In the genomic region with DNA sequence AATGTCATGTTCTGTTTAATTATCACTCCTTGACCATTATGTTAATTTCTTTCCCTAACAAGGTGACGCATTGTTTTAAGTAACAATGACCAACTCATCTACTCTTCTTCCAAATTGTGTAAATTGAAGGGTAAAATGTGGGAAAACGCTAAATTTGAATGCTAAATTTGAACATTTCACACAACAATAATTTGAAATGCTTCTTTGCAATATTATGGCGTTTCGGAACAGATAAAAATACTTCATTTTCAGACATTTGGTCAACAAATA, we compare ENCODE assay signal across 8 cellular contexts. TPM values are rescaled to one million over a fixed set of nuclear protein-coding genes. Genes with fewer than 3 reads are reported as not detected.
A peak's percentile ranks its signal among the peaks of the same experiment; 100 is the strongest.
DNase-seq lines count a peak whose midpoint lies in the region; ATAC-seq and TF ChIP-seq lines count a peak whose summit lies in the region.

No MANE protein-coding gene starts in this region.

- DNase-seq in HCT116 (ENCODE audit: low read depth, low spot score): no peak
- DNase-seq in activated CD4-positive, alpha-beta memory T cell treated with anti-CD3 and anti-CD28 coated beads for 36 hours: no peak
- DNase-seq in hepatocyte (ENCODE audit: low spot score): no peak
- DNase-seq in stimulated activated effector memory CD8-positive, alpha-beta T cell treated with anti-CD3 and anti-CD28 coated beads, Interleukin-12 subunit alpha, Interleukin-12 subunit beta, amount 100 ng/mL, for 72 hours (ENCODE audit: low spot score in 2 of 2): no peak

- H3K9me3 Mint-ChIP-seq in activated CD4-positive, alpha-beta memory T cell treated with anti-CD3 and anti-CD28 coated beads for 36 hours: no peaks in the 10 kb centered on the region
- H3K9me3 Mint-ChIP-seq in stimulated activated effector memory CD8-positive, alpha-beta T cell treated with anti-CD3 and anti-CD28 coated beads, Interleukin-12 subunit alpha, Interleukin-12 subunit beta, amount 100 ng/mL, for 72 hours: no peaks in the 10 kb centered on the region

- H4K20me1 ChIP-seq in HCT116 (ENCODE audit: insufficient read depth): no peaks in the 10 kb centered on the region
- no peaks in the 10 kb centered on the region for H4K20me1 ChIP-seq in hepatocyte (ENCODE audit: insufficient read depth, poor library complexity, severe bottlenecking)

- H3K9ac ChIP-seq in HCT116 (ENCODE audit: low read length): peak overlapping the region; percentile 91

- RAD21 ChIA-PET in HCT116 (lab: Charles Lee; ENCODE audit: low non-redundant PET in 1 of 2, low total read pairs in 2 of 2, uncharacterized antibody in 2 of 2, unreplicated experiment in 2 of 2): no interaction called here

- intact Hi-C loops in HCT116 (cut with micrococcal nuclease): loop anchor here (10.0 kb wide), 2 partner anchors 210 to 250 kb away; partner anchors contain the start of gene XRCC2
- intact Hi-C loops in activated CD4-positive, alpha-beta memory T cell treated with anti-CD3 and anti-CD28 coated beads for 36 hours (cut with micrococcal nuclease): no loop called here

- TF ChIP-seq POLR2A in HCT116 (IDR thresholded peaks at IDR 0.05; ENCODE audit: borderline replicate concordance, extremely low read depth, insufficient read depth, insufficient read length): no peak

- H3K36me3 Mint-ChIP-seq in activated CD4-positive, alpha-beta memory T cell treated with anti-CD3 and anti-CD28 coated beads for 36 hours: no peaks in the 10 kb centered on the region
- peaks cover 5% of the 10 kb centered on the region for H3K36me3 Mint-ChIP-seq in stimulated activated effector memory CD8-positive, alpha-beta T cell treated with anti-CD3 and anti-CD28 coated beads, Interleukin-12 subunit alpha, Interleukin-12 subunit beta, amount 100 ng/mL, for 72 hours

- CTCF ChIA-PET in HCT116 (lab: Charles Lee): no interaction called here
- CTCF ChIA-PET in activated CD4-positive, alpha-beta memory T cell treated with anti-CD3 and anti-CD28 coated beads for 36 hours (lab: Charles Lee): no interaction called here

- peaks cover 7 to 12% of the 10 kb centered on the region in 2 experiments for H3K4me1 ChIP-seq in HCT116 (ENCODE audit: control insufficient read depth in 1 of 2, insufficient read depth in 2 of 2, low read length in 2 of 2)
- peaks cover 18% of the 10 kb centered on the region for H3K4me1 ChIP-seq in hepatocyte (ENCODE audit: insufficient read depth)

- H3K79me2 ChIP-seq in HCT116 (ENCODE audit: insufficient read depth, low read length) (no peaks in the 10 kb centered on the region; the same call in 1 of the 2 replicates), hepatocyte (peaks cover 13% of the 10 kb centered on the region)

- H3K27ac ChIP-seq in HCT116 (ENCODE audit: low read depth, low read length): peak overlapping the region; percentile 96; the same call in 1 of the 2 replicates
- peak overlapping the region; percentile 100 for H3K27ac ChIP-seq in hepatocyte

- no peaks in the 10 kb centered on the region for H3K9me3 ChIP-seq in HCT116 (ENCODE audit: control insufficient read depth in 1 of 2, insufficient read depth in 1 of 2, low read depth in 1 of 2, low read length in 2 of 2)
- H3K9me3 ChIP-seq in hepatocyte (ENCODE audit: low read depth): no peaks in the 10 kb centered on the region

- no peak overlapping the region for H2AFZ ChIP-seq in HCT116 (ENCODE audit: low read depth, low read length, poor library complexity, severe bottlenecking)
- H2AFZ ChIP-seq in hepatocyte: peak overlapping the region; percentile 77

- H3K9me2 ChIP-seq in HCT116 (ENCODE audit: insufficient read depth): no peaks in the 10 kb centered on the region
- H3K9me2 ChIP-seq in hepatocyte (replicated peaks; ENCODE audit: insufficient read depth): no peaks in the 10 kb centered on the region

- TF ChIP-seq CTCF in HCT116 (IDR thresholded peaks at IDR 0.05 in 2 of 3, conservative IDR thresholded peaks at IDR 0.05 in 1 of 3; ENCODE audit: borderline replicate concordance in 1 of 3, insufficient read depth in 1 of 3, low read depth in 2 of 3, low read length in 2 of 3) (no peak), hepatocyte (IDR thresholded peaks at IDR 0.05; ENCODE audit: poor library complexity) (no peak)

- H3K4me2 ChIP-seq in HCT116 (ENCODE audit: low read length) (peak overlapping the region; percentile 92), hepatocyte (peak overlapping the region; percentile 88)

- peak overlapping the region; percentile 86 for H3K4me3 Mint-ChIP-seq in activated CD4-positive, alpha-beta memory T cell treated with anti-CD3 and anti-CD28 coated beads for 36 hours
- peak overlapping the region; percentile 86 for H3K4me3 Mint-ChIP-seq in stimulated activated effector memory CD8-positive, alpha-beta T cell treated with anti-CD3 and anti-CD28 coated beads, Interleukin-12 subunit alpha, Interleukin-12 subunit beta, amount 100 ng/mL, for 72 hours

- TSS peak; percentile 96 for BruUV-seq in HCT116 (replicated peaks; lab: Mats Ljungman, UMichigan)

- peaks cover 6% of the 10 kb centered on the region for H3K4me1 Mint-ChIP-seq in activated CD4-positive, alpha-beta memory T cell treated with anti-CD3 and anti-CD28 coated beads for 36 hours (ENCODE audit: low read depth)
- no peaks in the 10 kb centered on the region for H3K4me1 Mint-ChIP-seq in stimulated activated effector memory CD8-positive, alpha-beta T cell treated with anti-CD3 and anti-CD28 coated beads, Interleukin-12 subunit alpha, Interleukin-12 subunit beta, amount 100 ng/mL, for 72 hours

- 35% methylated on average over 4 of the region's 4 CpGs for WGBS in hepatocyte (ENCODE audit: low lambda C conversion rate, missing lambda C conversion rate)

- H3K36me3 ChIP-seq in HCT116 (ENCODE audit: control insufficient read depth in 1 of 2, insufficient read depth in 2 of 2, low read length in 2 of 2): no peaks in the 10 kb centered on the region
- no peaks in the 10 kb centered on the region for H3K36me3 ChIP-seq in hepatocyte (replicated peaks; ENCODE audit: insufficient read depth, low read depth)

- H3K27ac Mint-ChIP-seq in activated CD4-positive, alpha-beta memory T cell treated with anti-CD3 and anti-CD28 coated beads for 36 hours: peak overlapping the region; percentile 87
- peak overlapping the region; percentile 89 for H3K27ac Mint-ChIP-seq in stimulated activated effector memory CD8-positive, alpha-beta T cell treated with anti-CD3 and anti-CD28 coated beads, Interleukin-12 subunit alpha, Interleukin-12 subunit beta, amount 100 ng/mL, for 72 hours

- ATAC-seq in HCT116: no peak
- no peak for ATAC-seq in stimulated activated effector memory CD8-positive, alpha-beta T cell treated with anti-CD3 and anti-CD28 coated beads, Interleukin-12 subunit alpha, Interleukin-12 subunit beta, amount 100 ng/mL, for 72 hours
- ATAC-seq in HG02623 (IDR thresholded peaks at IDR 0.05; ENCODE audit: unreplicated experiment): no peak
- ATAC-seq in GM19351 (IDR thresholded peaks at IDR 0.05; ENCODE audit: unreplicated experiment): no peak
- no peak for ATAC-seq in HG02798 (IDR thresholded peaks at IDR 0.05; ENCODE audit: poor library complexity, unreplicated experiment)
- no peak for ATAC-seq in HG03095 (IDR thresholded peaks at IDR 0.05; ENCODE audit: unreplicated experiment)

- POLR2A ChIA-PET in HCT116 (lab: Charles Lee): no interaction called here
- POLR2A ChIA-PET in activated CD4-positive, alpha-beta memory T cell treated with anti-CD3 and anti-CD28 coated beads for 36 hours (lab: Charles Lee): interaction anchor here (1.6 kb wide), 1 partner anchor 128 kb away, joined by 5 read pairs; no protein-coding TSS in a partner anchor

- H3K27me3 ChIP-seq in HCT116 (ENCODE audit: insufficient read depth, low read length): no peaks in the 10 kb centered on the region
- H3K27me3 ChIP-seq in hepatocyte: no peaks in the 10 kb centered on the region

- peak overlapping the region; percentile 72 to 85 for H3K4me3 ChIP-seq in HCT116 (replicated peaks in 1 of 2; ENCODE audit: low read depth in 1 of 2, low read length in 2 of 2)
- peak overlapping the region; percentile 99 for H3K4me3 ChIP-seq in hepatocyte

- TF ChIP-seq RAD21 in HCT116 (IDR thresholded peaks at IDR 0.05; ENCODE audit: low read depth): no peak

- H3K27me3 Mint-ChIP-seq in activated CD4-positive, alpha-beta memory T cell treated with anti-CD3 and anti-CD28 coated beads for 36 hours: no peaks in the 10 kb centered on the region

TF ChIP-seq in HCT116, 20 proteins besides CTCF, POLR2A, EP300 and RAD21:
- TF ChIP-seq EGR1 (IDR thresholded peaks at IDR 0.05; ENCODE audit: low read depth): no peak
- no peak for TF ChIP-seq SRF (IDR thresholded peaks at IDR 0.05; ENCODE audit: low read depth)
- no peak for TF ChIP-seq POLR2AphosphoS5 (IDR thresholded peaks at IDR 0.05; ENCODE audit: low read depth, low read length)

RNA-seq across cellular contexts. Expression of gene KMT2C, which starts 29.2 kb away (rescaled TPM):
- total RNA-seq in HCT116 (2021; ENCODE audit: unreplicated experiment) (22.9 TPM), hepatocyte (38.8 and 47.7 TPM in 2 replicates)
- polyA plus RNA-seq in HCT116 (2012): 5.3 and 7.4 TPM in 2 replicates
- 10 to 100 TPM; 35.7 to 36.6 TPM for total RNA-seq in activated CD4-positive, alpha-beta memory T cell treated with anti-CD3 and anti-CD28 coated beads for 36 hours
- 21.9 and 22.5 TPM in 2 replicates for polyA plus RNA-seq in hepatocyte
